ENCODE assay signal across 19 cellular contexts in genomic region chr10:1596482-1596881, GRCh38.
DNase-seq lines count a peak whose midpoint lies in the region; ATAC-seq and TF ChIP-seq lines count a peak whose summit lies in the region.
"Had no signal": no experiment of that assay in that cellular context is flagged by ENCODE, and none has a peak within 500 bp of the region (broad histone marks: within the 10 kb centered on the region; RNA-seq: fewer than 3 reads in every experiment).

No MANE protein-coding gene starts in this region.

- no peaks in the 10 kb centered on the region for H3K79me1 ChIP-seq in neuronal stem cell (ENCODE audit: low read depth, low read length)

- ATAC-seq in mucosa of descending colon = no peak
- ATAC-seq: A549, GM23338 had no signal

- H2AK5ac ChIP-seq in neuronal stem cell (ENCODE audit: low read depth, low read length) = no peak overlapping the region

- H3K9me3 ChIP-seq in SK-N-MC (ENCODE audit: low read depth, low read length) (no peaks in the 10 kb centered on the region), neuronal stem cell (replicated peaks in 1 of 2; ENCODE audit: control insufficient read depth in 2 of 2, insufficient read depth in 1 of 2, low read depth in 1 of 2, low read length in 2 of 2) (no peaks in the 10 kb centered on the region), mucosa of descending colon (no peaks in the 10 kb centered on the region)
- H3K9me3 ChIP-seq: A549, HAP-1 had no signal

- H3K4me3 ChIP-seq in SK-N-MC (peak overlapping the region; percentile 56), neuronal stem cell (ENCODE audit: low read length in 2 of 2) (no peak overlapping the region), mucosa of descending colon (no peak overlapping the region)
- H3K4me3 ChIP-seq: A549, GM23338, HAP-1 had no signal

- peak overlapping the region; percentile 40 for H3K23ac ChIP-seq in neuronal stem cell (ENCODE audit: low read depth, low read length, poor library complexity)

- no peak overlapping the region for H3K14ac ChIP-seq in neuronal stem cell (ENCODE audit: low read length)

- no peak overlapping the region for H2BK15ac ChIP-seq in neuronal stem cell (ENCODE audit: low read length)

- H4K8ac ChIP-seq in neuronal stem cell (ENCODE audit: low read depth, low read length) = no peak overlapping the region

- H2BK5ac ChIP-seq in neuronal stem cell (ENCODE audit: low read length) = no peak overlapping the region

- H3K18ac ChIP-seq in neuronal stem cell (ENCODE audit: low read length) = no peak overlapping the region

- TF ChIP-seq CTCF in mucosa of descending colon (IDR thresholded peaks at IDR 0.05) = no peak
- no peak for TF ChIP-seq CTCF in GM13976 (IDR thresholded peaks at IDR 0.05; ENCODE audit: borderline replicate concordance, control extremely low read depth, extremely low read depth, insufficient read depth, missing control alignments)

- H2BK12ac ChIP-seq in neuronal stem cell (ENCODE audit: low read length) = no peak overlapping the region

- H3K27ac ChIP-seq in SK-N-MC = peak overlapping the region; percentile 89
- no peak overlapping the region for H3K27ac ChIP-seq in neuronal stem cell (replicated peaks; ENCODE audit: low read length)
- H3K27ac ChIP-seq: A549 had no signal

- H3K36me3 ChIP-seq in SK-N-MC (ENCODE audit: insufficient read depth, low read length) (no peaks in the 10 kb centered on the region), neuronal stem cell (replicated peaks in 1 of 2; ENCODE audit: control insufficient read depth in 2 of 2, insufficient read depth in 2 of 2, low read length in 2 of 2) (no peaks in the 10 kb centered on the region), mucosa of descending colon (ENCODE audit: low read depth) (no peaks in the 10 kb centered on the region)
- H3K36me3 ChIP-seq: HAP-1 had no signal

- DNase-seq in SK-N-MC (ENCODE audit: low read depth, low spot score) = no peak
- DNase-seq in islet precursor cell = peak; percentile 45
- no peak for DNase-seq in neuronal stem cell (ENCODE audit: low spot score)
- DNase-seq in activated effector memory CD4-positive, alpha-beta T cell treated with anti-CD3 and anti-CD28 coated beads, Interleukin-2, amount 50 U/mL, for 16 hours = no peak
- no peak for DNase-seq in mucosa of descending colon
- DNase-seq in GM13976 (ENCODE audit: low spot score) = no peak
- DNase-seq in activated CD4-positive, CD25-positive, alpha-beta regulatory T cell treated with anti-CD3 and anti-CD28 coated beads, Interleukin-2, amount 50 U/mL, for 72 hours = no peak
- DNase-seq: 8988T; ACHN; C1 segment of cervical spinal cord; Calu3; CD4-positive, alpha-beta memory T cell; COR-L47; DMS153; DND-41; HFFc6 had no signal

- H4K91ac ChIP-seq in neuronal stem cell (ENCODE audit: low read depth, low read length, poor library complexity) = no peak overlapping the region

- no CpG with 5 or more reads among the region's 12 CpGs for WGBS in neuronal stem cell (ENCODE audit: extremely low coverage in 2 of 2, insufficient read length in 2 of 2, insufficient replicate concordance in 1 of 2), 2 donors

- H3K4me1 ChIP-seq in neuronal stem cell (ENCODE audit: control insufficient read depth in 2 of 2, insufficient read depth in 1 of 2, low read depth in 1 of 2, low read length in 2 of 2) = peaks cover 0 to 4% of the 10 kb centered on the region in 2 donors
- no peaks in the 10 kb centered on the region for H3K4me1 ChIP-seq in mucosa of descending colon (ENCODE audit: low read depth)
- H3K4me1 ChIP-seq: A549, HAP-1 had no signal

- no peak overlapping the region for H2AFZ ChIP-seq in neuronal stem cell (ENCODE audit: low read length)
- H2AFZ ChIP-seq: GM23338 had no signal

- H3K4ac ChIP-seq in neuronal stem cell (ENCODE audit: low read length) = no peak overlapping the region

- no peak overlapping the region for H3K4me2 ChIP-seq in neuronal stem cell (ENCODE audit: insufficient read depth, low read length, poor library complexity, severe bottlenecking)
- H3K4me2 ChIP-seq: A549, GM23338 had no signal

- in situ Hi-C loops in GM13976 (cut with MboI; ENCODE audit: low sequenced_read_pairs, unreplicated experiment) = no loop called here

- no peak overlapping the region for H2BK120ac ChIP-seq in neuronal stem cell (ENCODE audit: low read depth, low read length)

- H3K9ac ChIP-seq in SK-N-MC (ENCODE audit: insufficient read length) (no peak overlapping the region), neuronal stem cell (ENCODE audit: low read depth, low read length, poor library complexity) (no peak overlapping the region)

- intact Hi-C loops in mucosa of descending colon (cut with DNase I, micrococcal nuclease) = no loop called here

- H3K27me3 ChIP-seq in neuronal stem cell (ENCODE audit: control insufficient read depth in 3 of 3, insufficient read depth in 3 of 3, low read depth in 1 of 3, low read length in 3 of 3) = peaks cover 0 to 4% (median 0%) of the 10 kb centered on the region in 3 experiments
